ENCODE assay signal across 8 cellular contexts in genomic region chr9:38334234-38334633, GRCh38.
A peak's percentile ranks its signal among the peaks of the same experiment; 100 is the strongest.
DNase-seq lines count a peak whose midpoint lies in the region; ATAC-seq and TF ChIP-seq lines count a peak whose summit lies in the region.

No MANE protein-coding gene starts in this region.

- H3K27ac ChIP-seq in VCaP, result no peak overlapping the region

- TF ChIP-seq CTCF in AG09319 (IDR thresholded peaks at IDR 0.05; ENCODE audit: low read depth, low read length) (peak; percentile 37), GM13976 (IDR thresholded peaks at IDR 0.05; ENCODE audit: borderline replicate concordance, control extremely low read depth, extremely low read depth, insufficient read depth, missing control alignments) (peak; percentile 20), VCaP (conservative IDR thresholded peaks at IDR 0.05) (peak; percentile 52; the same call in 1 of the 2 replicates)

- in situ Hi-C loops in GM13976 (cut with MboI; ENCODE audit: low sequenced_read_pairs, unreplicated experiment), result no loop called here

- intact Hi-C loops in posterior cingulate gyrus (cut with DNase I), result loop anchor here (10.0 kb wide), 1 partner anchor 239 kb away; no protein-coding TSS in a partner anchor

- DNase-seq in AG09319 (ENCODE audit: extremely low read depth, low read depth) (no peak), GM13976 (ENCODE audit: low spot score) (no peak), iPS-NIHi11 (ENCODE audit: low spot score) (peak; percentile 49), NCI-H187 (lab: John Stamatoyannopoulos, UW) (no peak), posterior cingulate gyrus (no peak)

- ATAC-seq in HG03354 (IDR thresholded peaks at IDR 0.05; ENCODE audit: poor library complexity, severe bottlenecking, unreplicated experiment), result no peak
- no peak for ATAC-seq in HG03520 (IDR thresholded peaks at IDR 0.05; ENCODE audit: unreplicated experiment)
